1 cellular context compared by ENCODE assay signal in the genomic region with DNA sequence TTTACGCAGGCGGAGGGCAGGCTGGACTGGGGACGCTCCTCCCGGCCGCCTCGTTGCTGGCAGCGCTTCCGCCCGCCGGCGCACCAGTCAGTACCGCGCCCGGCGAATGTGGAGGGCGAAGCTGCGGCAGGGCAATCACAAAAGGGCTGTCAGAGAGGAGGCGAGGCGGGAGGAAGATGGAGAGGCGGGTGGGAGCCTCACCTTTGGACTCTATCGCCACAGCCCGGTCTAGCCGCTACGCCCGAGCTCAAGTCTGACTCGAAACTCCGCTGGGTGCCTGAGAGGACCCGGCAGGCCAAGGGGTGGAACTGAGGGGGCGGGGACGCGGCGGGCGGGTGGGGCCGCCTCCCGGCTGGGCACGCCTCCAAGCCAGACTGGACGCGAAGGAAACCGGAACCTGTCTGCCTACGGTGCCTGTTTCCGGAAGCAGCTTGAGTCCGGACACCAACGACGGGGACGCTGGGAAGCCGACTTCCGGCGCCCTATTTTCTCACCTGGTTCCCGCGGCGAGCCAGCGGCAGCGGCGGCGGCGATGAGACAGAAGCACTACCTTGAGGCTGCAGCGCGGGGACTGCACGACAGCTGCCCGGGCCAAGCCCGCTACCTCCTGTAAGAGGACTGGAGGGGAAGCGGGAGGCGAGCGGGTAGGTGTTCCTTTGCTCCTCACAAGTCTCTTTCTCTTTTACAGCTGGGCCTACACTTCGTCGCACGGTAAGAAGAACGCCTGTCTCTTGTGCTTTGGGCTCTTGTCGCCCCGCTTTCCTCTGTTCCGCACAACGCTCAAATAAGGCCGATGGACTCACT.
A peak's percentile ranks its signal among the peaks of the same experiment; 100 is the strongest.
TF ChIP-seq lines count a peak whose summit lies in the region.

Gene RMP24, plus strand, starts transcription at position 483 of the 804 bp plus-strand sequence.

TF ChIP-seq in HEK293, 187 proteins besides CTCF, POLR2A, EP300 and RAD21 (continued from another document):
- TF ChIP-seq, protein P1, sequence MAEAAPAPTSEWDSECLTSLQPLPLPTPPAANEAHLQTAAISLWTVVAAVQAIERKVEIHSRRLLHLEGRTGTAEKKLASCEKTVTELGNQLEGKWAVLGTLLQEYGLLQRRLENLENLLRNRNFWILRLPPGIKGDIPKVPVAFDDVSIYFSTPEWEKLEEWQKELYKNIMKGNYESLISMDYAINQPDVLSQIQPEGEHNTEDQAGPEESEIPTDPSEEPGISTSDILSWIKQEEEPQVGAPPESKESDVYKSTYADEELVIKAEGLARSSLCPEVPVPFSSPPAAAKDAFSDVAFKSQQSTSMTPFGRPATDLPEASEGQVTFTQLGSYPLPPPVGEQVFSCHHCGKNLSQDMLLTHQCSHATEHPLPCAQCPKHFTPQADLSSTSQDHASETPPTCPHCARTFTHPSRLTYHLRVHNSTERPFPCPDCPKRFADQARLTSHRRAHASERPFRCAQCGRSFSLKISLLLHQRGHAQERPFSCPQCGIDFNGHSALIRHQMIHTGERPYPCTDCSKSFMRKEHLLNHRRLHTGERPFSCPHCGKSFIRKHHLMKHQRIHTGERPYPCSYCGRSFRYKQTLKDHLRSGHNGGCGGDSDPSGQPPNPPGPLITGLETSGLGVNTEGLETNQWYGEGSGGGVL (tag by site-specific recombination; IDR thresholded peaks at IDR 0.05), result peak; percentile 64
- TF ChIP-seq BCL6B (tag by site-specific recombination; IDR thresholded peaks at IDR 0.05) (no peak), ZNF416 (tag by site-specific recombination; IDR thresholded peaks at IDR 0.05) (no peak), ZNF623 (tag by site-specific recombination; IDR thresholded peaks at IDR 0.05) (no peak), KLF9 (tag by site-specific recombination; IDR thresholded peaks at IDR 0.05; ENCODE audit: low read depth) (peak; percentile 98), KLF16 (tag by site-specific recombination; IDR thresholded peaks at IDR 0.05) (peak; percentile 98), ZBTB21 (tag by site-specific recombination; IDR thresholded peaks at IDR 0.05) (no peak), ZNF146 (tag by site-specific recombination; IDR thresholded peaks at IDR 0.05) (no peak), ZNF132 (tag by site-specific recombination; IDR thresholded peaks at IDR 0.05; ENCODE audit: borderline replicate concordance) (no peak), OVOL3 (tag by site-specific recombination; IDR thresholded peaks at IDR 0.05) (no peak), ZNF426 (tag by site-specific recombination; IDR thresholded peaks at IDR 0.05) (no peak), ZNF585B (tag by site-specific recombination; IDR thresholded peaks at IDR 0.05) (no peak), KLF1 (tag by site-specific recombination; IDR thresholded peaks at IDR 0.05) (peak; percentile 86), ZNF114 (tag by site-specific recombination; IDR thresholded peaks at IDR 0.05) (no peak), ZNF830 (tag by site-specific recombination; IDR thresholded peaks at IDR 0.05; ENCODE audit: low read depth) (no peak), ZNF600 (tag by site-specific recombination; IDR thresholded peaks at IDR 0.05) (peak; percentile 60; the same call in 1 of the 2 replicates), ZNF16 (tag by site-specific recombination; IDR thresholded peaks at IDR 0.05; ENCODE audit: low read depth) (no peak), ZNF292 (tag by site-specific recombination; IDR thresholded peaks at IDR 0.05; ENCODE audit: borderline replicate concordance, low read depth) (no peak), ZNF112 (tag by site-specific recombination; IDR thresholded peaks at IDR 0.05) (no peak), SCRT1 (tag by site-specific recombination; IDR thresholded peaks at IDR 0.05; ENCODE audit: borderline replicate concordance) (no peak), ZNF785 (tag by site-specific recombination; IDR thresholded peaks at IDR 0.05) (0 out of 2 replicates have a peak, but pooled peaks have one; percentile 26), ZNF423 (tag by site-specific recombination; IDR thresholded peaks at IDR 0.05) (no peak), ZNF677 (tag by site-specific recombination; IDR thresholded peaks at IDR 0.05) (no peak), MYNN (tag by site-specific recombination; IDR thresholded peaks at IDR 0.05; ENCODE audit: borderline replicate concordance) (no peak)
- TF ChIP-seq, protein P2, sequence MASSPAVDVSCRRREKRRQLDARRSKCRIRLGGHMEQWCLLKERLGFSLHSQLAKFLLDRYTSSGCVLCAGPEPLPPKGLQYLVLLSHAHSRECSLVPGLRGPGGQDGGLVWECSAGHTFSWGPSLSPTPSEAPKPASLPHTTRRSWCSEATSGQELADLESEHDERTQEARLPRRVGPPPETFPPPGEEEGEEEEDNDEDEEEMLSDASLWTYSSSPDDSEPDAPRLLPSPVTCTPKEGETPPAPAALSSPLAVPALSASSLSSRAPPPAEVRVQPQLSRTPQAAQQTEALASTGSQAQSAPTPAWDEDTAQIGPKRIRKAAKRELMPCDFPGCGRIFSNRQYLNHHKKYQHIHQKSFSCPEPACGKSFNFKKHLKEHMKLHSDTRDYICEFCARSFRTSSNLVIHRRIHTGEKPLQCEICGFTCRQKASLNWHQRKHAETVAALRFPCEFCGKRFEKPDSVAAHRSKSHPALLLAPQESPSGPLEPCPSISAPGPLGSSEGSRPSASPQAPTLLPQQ (tag by site-specific recombination; IDR thresholded peaks at IDR 0.05), result peak; percentile 94
- TF ChIP-seq, protein P3, sequence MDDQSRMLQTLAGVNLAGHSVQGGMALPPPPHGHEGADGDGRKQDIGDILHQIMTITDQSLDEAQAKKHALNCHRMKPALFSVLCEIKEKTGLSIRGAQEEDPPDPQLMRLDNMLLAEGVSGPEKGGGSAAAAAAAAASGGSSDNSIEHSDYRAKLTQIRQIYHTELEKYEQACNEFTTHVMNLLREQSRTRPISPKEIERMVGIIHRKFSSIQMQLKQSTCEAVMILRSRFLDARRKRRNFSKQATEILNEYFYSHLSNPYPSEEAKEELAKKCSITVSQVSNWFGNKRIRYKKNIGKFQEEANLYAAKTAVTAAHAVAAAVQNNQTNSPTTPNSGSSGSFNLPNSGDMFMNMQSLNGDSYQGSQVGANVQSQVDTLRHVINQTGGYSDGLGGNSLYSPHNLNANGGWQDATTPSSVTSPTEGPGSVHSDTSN (CRISPR knock-in tag; IDR thresholded peaks at IDR 0.05), result peak; percentile 53; the same call in 1 of the 2 replicates
